Comparison of ENCODE assay signal across 13 cellular contexts in the genomic region with DNA sequence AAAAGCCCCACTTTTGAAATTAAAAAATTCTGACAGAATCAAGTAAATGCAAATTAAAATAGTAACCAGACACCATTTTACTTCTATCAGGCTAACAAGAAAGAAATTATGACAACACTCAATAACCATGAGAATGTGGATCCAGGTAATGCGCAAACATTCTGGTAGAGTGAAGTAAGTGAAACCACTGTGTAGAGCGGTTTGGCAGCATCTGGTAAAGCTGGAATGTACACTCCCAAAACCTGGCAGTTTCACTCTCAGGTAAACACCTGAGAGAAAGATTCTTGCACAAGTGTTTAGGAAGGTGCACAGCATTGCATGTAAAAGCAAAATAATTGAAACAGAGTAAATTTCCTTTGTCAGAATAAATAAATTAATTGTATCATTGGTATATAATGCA.
DNase-seq lines count a peak whose midpoint lies in the region; ATAC-seq and TF ChIP-seq lines count a peak whose summit lies in the region.
"Had no signal": no experiment of that assay in that cellular context is flagged by ENCODE, and none has a peak within 500 bp of the region (broad histone marks: within the 10 kb centered on the region; RNA-seq: fewer than 3 reads in every experiment).

No MANE protein-coding gene starts in this region.

- H3K4me2 ChIP-seq in mammary epithelial cell (ENCODE audit: insufficient read depth, low read depth, low read length) = no peak overlapping the region
- H3K4me2 ChIP-seq: GM23338 had no signal

- no peaks in the 10 kb centered on the region for H3K79me2 ChIP-seq in mammary epithelial cell (ENCODE audit: insufficient read depth, low read length)

- H3K27me3 ChIP-seq in mammary epithelial cell (ENCODE audit: insufficient read depth, low read length) (no peaks in the 10 kb centered on the region), foreskin keratinocyte (no peaks in the 10 kb centered on the region), upper lobe of right lung (no peaks in the 10 kb centered on the region), gastrocnemius medialis (no peaks in the 10 kb centered on the region)

- TF ChIP-seq POLR2A in gastrocnemius medialis (IDR thresholded peaks at IDR 0.05) = no peak

- no peak overlapping the region for H3K9ac ChIP-seq in mammary epithelial cell (ENCODE audit: insufficient read depth, low read length)

- H3K4me1 ChIP-seq in mammary epithelial cell (ENCODE audit: insufficient read depth, low read length) = no peaks in the 10 kb centered on the region
- H3K4me1 ChIP-seq in foreskin keratinocyte = no peaks in the 10 kb centered on the region
- no peaks in the 10 kb centered on the region for H3K4me1 ChIP-seq in upper lobe of right lung
- H3K4me1 ChIP-seq in gastrocnemius medialis = no peaks in the 10 kb centered on the region

- no peak overlapping the region for H2AFZ ChIP-seq in mammary epithelial cell (ENCODE audit: low read depth, low read length)
- H2AFZ ChIP-seq: GM23338 had no signal

- dilution Hi-C loops in mammary epithelial cell (cut with HindIII; ENCODE audit: low sequenced_read_pairs) = no loop called here

- H3K9me3 ChIP-seq in mammary epithelial cell (replicated peaks; ENCODE audit: insufficient read depth, low read length) (peaks cover 15% of the 10 kb centered on the region), upper lobe of right lung (no peaks in the 10 kb centered on the region), gastrocnemius medialis (no peaks in the 10 kb centered on the region)

- in situ Hi-C loops in mammary epithelial cell (cut with MboI; ENCODE audit: low sequenced_read_pairs in 2 of 2) (no loop called here), gastrocnemius medialis (cut with MboI; ENCODE audit: low sequenced_read_pairs in 4 of 4) (no loop called here)

- intact Hi-C loops in mammary epithelial cell (cut with micrococcal nuclease) (no loop called here), upper lobe of right lung (cut with DNase I) (no loop called here), gastrocnemius medialis (cut with DNase I; ENCODE audit: low total_unique reads) (no loop called here)

- WGBS in mammary epithelial cell (ENCODE audit: low coverage, missing lambda C conversion rate) = 52% methylated on average over 2 of the region's 2 CpGs

- H4K20me1 ChIP-seq in mammary epithelial cell (ENCODE audit: insufficient read depth, low read length) = no peaks in the 10 kb centered on the region

- POLR2A ChIA-PET in RWPE1 (lab: Yijun Ruan, JAX; ENCODE audit: low non-redundant PET) = no interaction called here

- H3K36me3 ChIP-seq in mammary epithelial cell (ENCODE audit: insufficient read depth, low read length) (no peaks in the 10 kb centered on the region), upper lobe of right lung (no peaks in the 10 kb centered on the region), gastrocnemius medialis (no peaks in the 10 kb centered on the region)

- no peak for TF ChIP-seq CTCF in RWPE1 (conservative IDR thresholded peaks at IDR 0.05; ENCODE audit: low read depth)
- TF ChIP-seq CTCF in mammary epithelial cell (conservative IDR thresholded peaks at IDR 0.05 in 1 of 2, IDR thresholded peaks at IDR 0.05 in 1 of 2; ENCODE audit: extremely low read depth in 1 of 2, insufficient read depth in 1 of 2, low read depth in 1 of 2, low read length in 2 of 2) = no peak
- TF ChIP-seq CTCF in foreskin keratinocyte (conservative IDR thresholded peaks at IDR 0.05) = no peak
- TF ChIP-seq CTCF in upper lobe of right lung (IDR thresholded peaks at IDR 0.05) = no peak
- TF ChIP-seq CTCF in gastrocnemius medialis (IDR thresholded peaks at IDR 0.05 in 4 of 5, conservative IDR thresholded peaks at IDR 0.05 in 1 of 5) = no peak

- CTCF ChIA-PET in RWPE1 (lab: Yijun Ruan, JAX) = interaction anchor here (0.6 kb wide), 1 partner anchor 552 kb away, joined by 3 read pairs; no protein-coding TSS in a partner anchor
- CTCF ChIA-PET in mammary epithelial cell (lab: Charles Lee; ENCODE audit: low non-redundant PET) = no interaction called here

- peak; percentile 36 for DNase-seq in RWPE1 (ENCODE audit: low spot score)
- peak; percentile 80 for DNase-seq in mammary epithelial cell
- DNase-seq in foreskin keratinocyte = peak; percentile 11 to 63
- DNase-seq in upper lobe of right lung = no peak
- DNase-seq in gastrocnemius medialis = no peak
- DNase-seq in SHP77 (lab: John Stamatoyannopoulos, UW) = no peak
- DNase-seq: C1 segment of cervical spinal cord; Calu3; CD4-positive, alpha-beta T cell; DMS 273 treated with DMSO at 0.1 percent for 48 hours; H7 had no signal

- H3K27ac ChIP-seq in RWPE1 (no peak overlapping the region), mammary epithelial cell (ENCODE audit: insufficient read depth, low read depth, low read length) (no peak overlapping the region), foreskin keratinocyte (no peak overlapping the region), upper lobe of right lung (no peak overlapping the region), gastrocnemius medialis (no peak overlapping the region)

- BruUV-seq in mammary epithelial cell (replicated peaks; lab: Mats Ljungman, UMichigan) = no TSS peak

- H3K4me3 ChIP-seq in mammary epithelial cell (replicated peaks in 1 of 3; ENCODE audit: insufficient read depth in 1 of 3, low read depth in 2 of 3, low read length in 3 of 3) (no peak overlapping the region), upper lobe of right lung (no peak overlapping the region), gastrocnemius medialis (no peak overlapping the region)
- H3K4me3 ChIP-seq: GM23338 had no signal

- ATAC-seq in foreskin keratinocyte (no peak), upper lobe of right lung (peak; percentile 86), gastrocnemius medialis (no peak), HG02642 (IDR thresholded peaks at IDR 0.05; ENCODE audit: poor library complexity, unreplicated experiment) (no peak)
- ATAC-seq: GM23338 had no signal

Comparison
In these comparisons a context has a peak if more than half of its experiments do, and no peak if none do; other contexts are left out.
1. DNase-seq: peak in RWPE1 (single experiment), mammary epithelial cell (single experiment) and foreskin keratinocyte (2 of 2); none in upper lobe of right lung (single experiment), gastrocnemius medialis (0 of 2) and SHP77 (0 of 2).